ENCODE assay signal across 10 cellular contexts in the genomic region with DNA sequence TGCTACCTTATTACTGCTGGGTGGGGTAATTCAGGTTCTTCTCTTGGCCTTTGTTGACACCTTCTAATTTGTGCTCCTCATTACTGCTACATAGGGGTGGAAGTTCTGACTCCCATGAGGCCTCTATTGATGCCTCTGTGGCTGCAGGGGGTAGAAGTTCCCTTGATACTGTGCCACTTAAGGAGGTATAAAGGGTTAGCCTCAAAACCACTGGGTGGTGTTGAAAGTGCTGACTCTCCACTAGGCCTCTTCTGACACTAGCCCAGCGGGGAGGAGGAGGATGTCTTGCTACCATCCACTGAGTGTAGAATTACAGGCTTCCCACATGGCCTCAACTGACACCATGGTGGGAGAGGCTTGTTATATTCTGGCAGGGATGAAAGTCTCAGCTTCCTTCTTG. TPM values are rescaled to one million over a fixed set of nuclear protein-coding genes. Genes with fewer than 3 reads are reported as not detected.
A peak's percentile ranks its signal among the peaks of the same experiment; 100 is the strongest.
DNase-seq lines count a peak whose midpoint lies in the region; ATAC-seq and TF ChIP-seq lines count a peak whose summit lies in the region.
"Had no signal": no experiment of that assay in that cellular context is flagged by ENCODE, and none has a peak within 500 bp of the region (broad histone marks: within the 10 kb centered on the region; RNA-seq: fewer than 3 reads in every experiment).

No MANE protein-coding gene starts in this region.

- no peaks in the 10 kb centered on the region for H3K36me3 ChIP-seq in aorta (ENCODE audit: control insufficient read depth in 1 of 2, insufficient read depth in 2 of 2, low read length in 1 of 2)
- H3K36me3 ChIP-seq: spleen had no signal

- peaks cover 17% of the 10 kb centered on the region for H3K4me1 Mint-ChIP-seq in activated naive CD8-positive, alpha-beta T cell treated with anti-CD3 and anti-CD28 coated beads, Interleukin-2, amount 50 U/mL, for 24 hours
- peaks cover 16% of the 10 kb centered on the region for H3K4me1 Mint-ChIP-seq in activated naive CD8-positive, alpha-beta T cell treated with anti-CD3 and anti-CD28 coated beads for 36 hours

- H3K9me3 Mint-ChIP-seq in activated naive CD8-positive, alpha-beta T cell treated with anti-CD3 and anti-CD28 coated beads, Interleukin-2, amount 50 U/mL, for 24 hours = no peaks in the 10 kb centered on the region
- no peaks in the 10 kb centered on the region for H3K9me3 Mint-ChIP-seq in activated naive CD8-positive, alpha-beta T cell treated with anti-CD3 and anti-CD28 coated beads for 36 hours

- no peaks in the 10 kb centered on the region for H3K27me3 ChIP-seq in aorta (ENCODE audit: control insufficient read depth in 1 of 2, insufficient read depth in 2 of 2, low read length in 1 of 2)
- H3K27me3 ChIP-seq: spleen had no signal

- no peak overlapping the region for H3K4me3 ChIP-seq in choroid plexus epithelial cell (ENCODE audit: low read depth, low read length)
- H3K4me3 ChIP-seq in aorta (ENCODE audit: low read length in 2 of 2) = no peak overlapping the region
- H3K4me3 ChIP-seq: spleen had no signal

- no peak overlapping the region for H3K4me3 Mint-ChIP-seq in activated naive CD8-positive, alpha-beta T cell treated with anti-CD3 and anti-CD28 coated beads, Interleukin-2, amount 50 U/mL, for 24 hours
- H3K4me3 Mint-ChIP-seq in activated naive CD8-positive, alpha-beta T cell treated with anti-CD3 and anti-CD28 coated beads for 36 hours = no peak overlapping the region

- no peaks in the 10 kb centered on the region for H3K4me1 ChIP-seq in aorta (ENCODE audit: control insufficient read depth in 1 of 2, insufficient read depth in 2 of 2, low read length in 2 of 2)
- H3K4me1 ChIP-seq: spleen had no signal

- DNase-seq in activated naive CD8-positive, alpha-beta T cell treated with anti-CD3 and anti-CD28 coated beads, Interleukin-2, amount 50 U/mL, for 24 hours = peak; percentile 8
- no peak for DNase-seq in activated naive CD8-positive, alpha-beta T cell treated with anti-CD3 and anti-CD28 coated beads for 36 hours
- DNase-seq in NOMO-1 treated with DMSO at 0.1 percent for 48 hours (lab: John Stamatoyannopoulos, UW; ENCODE audit: unreplicated experiment) (peak; percentile 34), choroid plexus epithelial cell (ENCODE audit: low read depth) (peak; percentile 91), aorta (no peak), dermis blood vessel endothelial cell (no peak), germinal center (ENCODE audit: low spot score) (no peak), NCI-H748 treated with DMSO at 0.1 percent for 48 hours (lab: John Stamatoyannopoulos, UW) (no peak)
- DNase-seq: activated gamma-delta T cell, spleen had no signal

- no peaks in the 10 kb centered on the region for H3K36me3 Mint-ChIP-seq in activated naive CD8-positive, alpha-beta T cell treated with anti-CD3 and anti-CD28 coated beads, Interleukin-2, amount 50 U/mL, for 24 hours (ENCODE audit: low read depth)
- no peaks in the 10 kb centered on the region for H3K36me3 Mint-ChIP-seq in activated naive CD8-positive, alpha-beta T cell treated with anti-CD3 and anti-CD28 coated beads for 36 hours

- no peak overlapping the region for H3K27ac ChIP-seq in aorta (ENCODE audit: low read depth in 1 of 2, low read length in 2 of 2)
- H3K27ac ChIP-seq: spleen had no signal

- peak; percentile 93 for ATAC-seq in activated naive CD8-positive, alpha-beta T cell treated with anti-CD3 and anti-CD28 coated beads, Interleukin-2, amount 50 U/mL, for 24 hours
- ATAC-seq in aorta (ENCODE audit: low FRiP score) = peak; percentile 36

- 79 to 89% methylated on average over 1 of the region's 1 CpG for WGBS in aorta, 2 donors

- peaks cover 14% of the 10 kb centered on the region for H3K27me3 Mint-ChIP-seq in activated naive CD8-positive, alpha-beta T cell treated with anti-CD3 and anti-CD28 coated beads, Interleukin-2, amount 50 U/mL, for 24 hours
- H3K27me3 Mint-ChIP-seq in activated naive CD8-positive, alpha-beta T cell treated with anti-CD3 and anti-CD28 coated beads for 36 hours = peaks cover 31% of the 10 kb centered on the region

- TF ChIP-seq CTCF in choroid plexus epithelial cell (conservative IDR thresholded peaks at IDR 0.05; ENCODE audit: low read depth, low read length) = no peak

- intact Hi-C loops in aorta (cut with DNase I) = no loop called here

- no peak overlapping the region for H3K27ac Mint-ChIP-seq in activated naive CD8-positive, alpha-beta T cell treated with anti-CD3 and anti-CD28 coated beads, Interleukin-2, amount 50 U/mL, for 24 hours
- no peak overlapping the region for H3K27ac Mint-ChIP-seq in activated naive CD8-positive, alpha-beta T cell treated with anti-CD3 and anti-CD28 coated beads for 36 hours

- peaks cover 1% of the 10 kb centered on the region for H3K9me3 ChIP-seq in aorta (ENCODE audit: control insufficient read depth, low read length)
- H3K9me3 ChIP-seq: spleen had no signal

RNA-seq across cellular contexts. Expression of gene CCDC112, which starts 36.7 kb away (rescaled TPM):
- 1 to 10 TPM; 1.7 to 1.8 TPM for total RNA-seq in activated naive CD8-positive, alpha-beta T cell treated with anti-CD3 and anti-CD28 coated beads for 36 hours
- 1 to 10 TPM; 4.1 to 7.3 TPM for total RNA-seq in aorta
- polyA plus RNA-seq in aorta = 1 to 10 TPM; 6.5 to 8.3 TPM
- total RNA-seq in dermis blood vessel endothelial cell = 5.9 and 6.6 TPM in 2 replicates

Comparison
In these comparisons a context has a peak if more than half of its experiments do, and no peak if none do; other contexts are left out.
1. DNase-seq: peak in activated naive CD8-positive, alpha-beta T cell treated with anti-CD3 and anti-CD28 coated beads, Interleukin-2, amount 50 U/mL, for 24 hours (single experiment), NOMO-1 treated with DMSO at 0.1 percent for 48 hours (single experiment) and choroid plexus epithelial cell (single experiment); none in activated naive CD8-positive, alpha-beta T cell treated with anti-CD3 and anti-CD28 coated beads for 36 hours (single experiment), aorta (0 of 2), dermis blood vessel endothelial cell (single experiment), germinal center (single experiment) and NCI-H748 treated with DMSO at 0.1 percent for 48 hours (single experiment).